ENCODE assay signal across 20 cellular contexts in the genomic region with DNA sequence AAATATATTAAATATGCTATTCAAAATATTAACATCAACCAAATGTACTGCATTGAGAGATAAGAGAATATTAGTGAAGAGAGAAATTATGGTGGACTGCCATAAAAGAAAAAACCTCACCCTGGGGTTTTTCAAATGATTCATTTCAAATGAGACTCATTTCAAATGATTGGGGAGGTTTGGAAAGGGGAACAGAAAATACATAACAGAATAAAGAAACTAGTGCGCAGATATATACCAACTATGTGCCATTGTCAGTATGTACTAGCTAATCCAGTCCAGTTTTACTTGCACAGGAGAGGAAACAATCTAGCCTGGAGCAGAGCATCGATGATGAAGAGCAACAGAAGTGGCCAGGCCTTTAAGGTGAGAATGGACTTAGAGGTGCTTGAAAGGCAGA.
DNase-seq lines count a peak whose midpoint lies in the region; ATAC-seq and TF ChIP-seq lines count a peak whose summit lies in the region.
"Had no signal": no experiment of that assay in that cellular context is flagged by ENCODE, and none has a peak within 500 bp of the region (broad histone marks: within the 10 kb centered on the region; RNA-seq: fewer than 3 reads in every experiment).

No MANE protein-coding gene starts in this region.

- DNase-seq in WTC11 (ENCODE audit: low spot score) (no peak), activated gamma-delta T cell treated with Interleukin-2 at 50 U/mL for 16 hours (no peak), progenitor cell of endocrine pancreas (ENCODE audit: low spot score, unreplicated experiment) (no peak), Ammon's horn (ENCODE audit: low spot score) (no peak)
- no peak for DNase-seq in activated naive CD4-positive, alpha-beta T cell treated with anti-CD3 and anti-CD28 coated beads, Interleukin-2, amount 50 U/mL, for 72 hours (ENCODE audit: low spot score in 2 of 2)
- DNase-seq: activated CD8-positive, alpha-beta T cell treated with anti-CD3 and anti-CD28 coated beads, Interleukin-2, amount 10 ng/mL, durations not matched to agents 7 days and 5 days; activated effector memory CD4-positive, alpha-beta T cell treated with Interleukin-2 at 50 U/mL for 16 hours; cortex of kidney; esophagus squamous epithelium; left ventricle myocardium inferior; NCI-H1105; NCI-H2227 treated with DMSO at 0.1 percent for 48 hours; psoas muscle; stimulated activated CD4-positive, alpha-beta T cell treated with anti-CD3 and anti-CD28 coated beads, Interleukin-2, amount 100 ng/mL, for 24 hours; stimulated activated CD8-positive, alpha-beta memory T cell treated with anti-CD3 and anti-CD28 coated beads, Interleukin-4, amount 100 ng/mL, for 48 hours; transverse colon had no signal

- H3K9me3 Mint-ChIP-seq in WTC11: peaks cover 7% of the 10 kb centered on the region
- no peaks in the 10 kb centered on the region for H3K9me3 Mint-ChIP-seq in progenitor cell of endocrine pancreas (ENCODE audit: low read depth)
- peaks cover 0 to 12% of the 10 kb centered on the region in 2 donors for H3K9me3 Mint-ChIP-seq in activated naive CD4-positive, alpha-beta T cell treated with anti-CD3 and anti-CD28 coated beads, Interleukin-2, amount 50 U/mL, for 72 hours

- ATAC-seq in GM18858 (IDR thresholded peaks at IDR 0.05; ENCODE audit: unreplicated experiment) (peak; percentile 91), GM21723 (IDR thresholded peaks at IDR 0.05; ENCODE audit: unreplicated experiment) (peak; percentile 55), HG03159 (IDR thresholded peaks at IDR 0.05; ENCODE audit: unreplicated experiment) (peak; percentile 71), WTC11 (no peak)
- no peak for ATAC-seq in activated naive CD4-positive, alpha-beta T cell treated with anti-CD3 and anti-CD28 coated beads, Interleukin-2, amount 50 U/mL, for 72 hours
- ATAC-seq: activated CD8-positive, alpha-beta T cell treated with anti-CD3 and anti-CD28 coated beads, Interleukin-2, amount 10 ng/mL, durations not matched to agents 7 days and 5 days; K562; psoas muscle had no signal

- H3K4me3 Mint-ChIP-seq in WTC11: peak overlapping the region; percentile 39; the same call in 1 of the 2 replicates
- H3K4me3 Mint-ChIP-seq in progenitor cell of endocrine pancreas (ENCODE audit: low read depth): no peak overlapping the region
- H3K4me3 Mint-ChIP-seq: activated CD8-positive, alpha-beta T cell treated with anti-CD3 and anti-CD28 coated beads, Interleukin-2, amount 10 ng/mL, durations not matched to agents 7 days and 5 days had no signal

- H3K27me3 Mint-ChIP-seq in WTC11 (ENCODE audit: low read depth): no peaks in the 10 kb centered on the region
- H3K27me3 Mint-ChIP-seq in progenitor cell of endocrine pancreas: peaks cover 7% of the 10 kb centered on the region

- H3K27ac Mint-ChIP-seq in WTC11 (peak overlapping the region; percentile 100), progenitor cell of endocrine pancreas (no peak overlapping the region)
- no peak overlapping the region for H3K27ac Mint-ChIP-seq in activated naive CD4-positive, alpha-beta T cell treated with anti-CD3 and anti-CD28 coated beads, Interleukin-2, amount 50 U/mL, for 72 hours
- H3K27ac Mint-ChIP-seq: activated CD8-positive, alpha-beta T cell treated with anti-CD3 and anti-CD28 coated beads, Interleukin-2, amount 10 ng/mL, durations not matched to agents 7 days and 5 days had no signal

- TF ChIP-seq CTCF in WTC11 (IDR thresholded peaks at IDR 0.05): no peak
- TF ChIP-seq CTCF in progenitor cell of endocrine pancreas (IDR thresholded peaks at IDR 0.05; ENCODE audit: unreplicated experiment): no peak

- CTCF ChIA-PET in WTC11 (lab: Charles Lee): no interaction called here

- H3K4me1 Mint-ChIP-seq in WTC11: peaks cover 66% of the 10 kb centered on the region
- H3K4me1 Mint-ChIP-seq in progenitor cell of endocrine pancreas (ENCODE audit: low read depth): peaks cover 2% of the 10 kb centered on the region

- H3K36me3 Mint-ChIP-seq in WTC11: peaks cover 7% of the 10 kb centered on the region
- H3K36me3 Mint-ChIP-seq in progenitor cell of endocrine pancreas (ENCODE audit: insufficient read depth): no peaks in the 10 kb centered on the region
- H3K36me3 Mint-ChIP-seq in activated naive CD4-positive, alpha-beta T cell treated with anti-CD3 and anti-CD28 coated beads, Interleukin-2, amount 50 U/mL, for 72 hours: no peaks in the 10 kb centered on the region

- POLR2A ChIA-PET in WTC11 (lab: Charles Lee): no interaction called here

TF ChIP-seq in WTC11, 78 proteins besides CTCF, POLR2A, EP300 and RAD21 (continues in another document):
- TF ChIP-seq TCF7 (CRISPR knock-in tag; IDR thresholded peaks at IDR 0.05; ENCODE audit: low read depth) (no peak), MXD4 (CRISPR knock-in tag; IDR thresholded peaks at IDR 0.05; ENCODE audit: borderline replicate concordance) (no peak), NFE2L1 (CRISPR knock-in tag; IDR thresholded peaks at IDR 0.05) (no peak), ESRRA (CRISPR knock-in tag; IDR thresholded peaks at IDR 0.05; ENCODE audit: borderline replicate concordance) (no peak), ZNF416 (CRISPR knock-in tag; IDR thresholded peaks at IDR 0.05) (no peak), FOXK1 (CRISPR knock-in tag; IDR thresholded peaks at IDR 0.05) (no peak), NR2C2 (CRISPR knock-in tag; IDR thresholded peaks at IDR 0.05) (no peak), CREM (CRISPR knock-in tag; IDR thresholded peaks at IDR 0.05) (no peak), EMX1 (CRISPR knock-in tag; IDR thresholded peaks at IDR 0.05) (no peak), GTF2I (CRISPR knock-in tag; conservative IDR thresholded peaks at IDR 0.05) (no peak), CREB1 (CRISPR knock-in tag; IDR thresholded peaks at IDR 0.05) (no peak)
- TF ChIP-seq, protein P1, sequence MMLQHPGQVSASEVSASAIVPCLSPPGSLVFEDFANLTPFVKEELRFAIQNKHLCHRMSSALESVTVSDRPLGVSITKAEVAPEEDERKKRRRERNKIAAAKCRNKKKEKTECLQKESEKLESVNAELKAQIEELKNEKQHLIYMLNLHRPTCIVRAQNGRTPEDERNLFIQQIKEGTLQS (CRISPR knock-in tag; conservative IDR thresholded peaks at IDR 0.05): no peak
- TF ChIP-seq, protein P2, sequence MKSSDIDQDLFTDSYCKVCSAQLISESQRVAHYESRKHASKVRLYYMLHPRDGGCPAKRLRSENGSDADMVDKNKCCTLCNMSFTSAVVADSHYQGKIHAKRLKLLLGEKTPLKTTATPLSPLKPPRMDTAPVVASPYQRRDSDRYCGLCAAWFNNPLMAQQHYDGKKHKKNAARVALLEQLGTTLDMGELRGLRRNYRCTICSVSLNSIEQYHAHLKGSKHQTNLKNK (CRISPR knock-in tag; IDR thresholded peaks at IDR 0.05): no peak
- TF ChIP-seq, protein P3, sequence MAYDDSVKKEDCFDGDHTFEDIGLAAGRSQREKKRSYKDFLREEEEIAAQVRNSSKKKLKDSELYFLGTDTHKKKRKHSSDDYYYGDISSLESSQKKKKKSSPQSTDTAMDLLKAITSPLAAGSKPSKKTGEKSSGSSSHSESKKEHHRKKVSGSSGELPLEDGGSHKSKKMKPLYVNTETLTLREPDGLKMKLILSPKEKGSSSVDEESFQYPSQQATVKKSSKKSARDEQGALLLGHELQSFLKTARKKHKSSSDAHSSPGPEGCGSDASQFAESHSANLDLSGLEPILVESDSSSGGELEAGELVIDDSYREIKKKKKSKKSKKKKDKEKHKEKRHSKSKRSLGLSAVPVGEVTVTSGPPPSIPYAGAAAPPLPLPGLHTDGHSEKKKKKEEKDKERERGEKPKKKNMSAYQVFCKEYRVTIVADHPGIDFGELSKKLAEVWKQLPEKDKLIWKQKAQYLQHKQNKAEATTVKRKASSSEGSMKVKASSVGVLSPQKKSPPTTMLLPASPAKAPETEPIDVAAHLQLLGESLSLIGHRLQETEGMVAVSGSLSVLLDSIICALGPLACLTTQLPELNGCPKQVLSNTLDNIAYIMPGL (CRISPR knock-in tag; IDR thresholded peaks at IDR 0.05): no peak
- TF ChIP-seq, protein P4, sequence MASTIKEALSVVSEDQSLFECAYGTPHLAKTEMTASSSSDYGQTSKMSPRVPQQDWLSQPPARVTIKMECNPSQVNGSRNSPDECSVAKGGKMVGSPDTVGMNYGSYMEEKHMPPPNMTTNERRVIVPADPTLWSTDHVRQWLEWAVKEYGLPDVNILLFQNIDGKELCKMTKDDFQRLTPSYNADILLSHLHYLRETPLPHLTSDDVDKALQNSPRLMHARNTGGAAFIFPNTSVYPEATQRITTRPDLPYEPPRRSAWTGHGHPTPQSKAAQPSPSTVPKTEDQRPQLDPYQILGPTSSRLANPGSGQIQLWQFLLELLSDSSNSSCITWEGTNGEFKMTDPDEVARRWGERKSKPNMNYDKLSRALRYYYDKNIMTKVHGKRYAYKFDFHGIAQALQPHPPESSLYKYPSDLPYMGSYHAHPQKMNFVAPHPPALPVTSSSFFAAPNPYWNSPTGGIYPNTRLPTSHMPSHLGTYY (CRISPR knock-in tag; IDR thresholded peaks at IDR 0.05): no peak
- TF ChIP-seq, protein P5, sequence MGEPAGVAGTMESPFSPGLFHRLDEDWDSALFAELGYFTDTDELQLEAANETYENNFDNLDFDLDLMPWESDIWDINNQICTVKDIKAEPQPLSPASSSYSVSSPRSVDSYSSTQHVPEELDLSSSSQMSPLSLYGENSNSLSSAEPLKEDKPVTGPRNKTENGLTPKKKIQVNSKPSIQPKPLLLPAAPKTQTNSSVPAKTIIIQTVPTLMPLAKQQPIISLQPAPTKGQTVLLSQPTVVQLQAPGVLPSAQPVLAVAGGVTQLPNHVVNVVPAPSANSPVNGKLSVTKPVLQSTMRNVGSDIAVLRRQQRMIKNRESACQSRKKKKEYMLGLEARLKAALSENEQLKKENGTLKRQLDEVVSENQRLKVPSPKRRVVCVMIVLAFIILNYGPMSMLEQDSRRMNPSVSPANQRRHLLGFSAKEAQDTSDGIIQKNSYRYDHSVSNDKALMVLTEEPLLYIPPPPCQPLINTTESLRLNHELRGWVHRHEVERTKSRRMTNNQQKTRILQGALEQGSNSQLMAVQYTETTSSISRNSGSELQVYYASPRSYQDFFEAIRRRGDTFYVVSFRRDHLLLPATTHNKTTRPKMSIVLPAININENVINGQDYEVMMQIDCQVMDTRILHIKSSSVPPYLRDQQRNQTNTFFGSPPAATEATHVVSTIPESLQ (CRISPR knock-in tag; IDR thresholded peaks at IDR 0.05): no peak
- TF ChIP-seq, protein P6, sequence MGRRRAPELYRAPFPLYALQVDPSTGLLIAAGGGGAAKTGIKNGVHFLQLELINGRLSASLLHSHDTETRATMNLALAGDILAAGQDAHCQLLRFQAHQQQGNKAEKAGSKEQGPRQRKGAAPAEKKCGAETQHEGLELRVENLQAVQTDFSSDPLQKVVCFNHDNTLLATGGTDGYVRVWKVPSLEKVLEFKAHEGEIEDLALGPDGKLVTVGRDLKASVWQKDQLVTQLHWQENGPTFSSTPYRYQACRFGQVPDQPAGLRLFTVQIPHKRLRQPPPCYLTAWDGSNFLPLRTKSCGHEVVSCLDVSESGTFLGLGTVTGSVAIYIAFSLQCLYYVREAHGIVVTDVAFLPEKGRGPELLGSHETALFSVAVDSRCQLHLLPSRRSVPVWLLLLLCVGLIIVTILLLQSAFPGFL (CRISPR knock-in tag; IDR thresholded peaks at IDR 0.05; ENCODE audit: borderline replicate concordance): no peak

Comparison
In these comparisons a context has a peak if more than half of its experiments do, and no peak if none do; other contexts are left out.
1. ATAC-seq: peak in GM18858 (single experiment), GM21723 (single experiment) and HG03159 (single experiment); none in WTC11 (single experiment) and activated naive CD4-positive, alpha-beta T cell treated with anti-CD3 and anti-CD28 coated beads, Interleukin-2, amount 50 U/mL, for 72 hours (0 of 2).